8 cellular contexts compared by ENCODE assay signal in genomic region chr12:6338955-6339761, GRCh38. TPM values are rescaled to one million over a fixed set of nuclear protein-coding genes. Genes with fewer than 3 reads are reported as not detected.
DNase-seq lines count a peak whose midpoint lies in the region; ATAC-seq and TF ChIP-seq lines count a peak whose summit lies in the region.
"Had no signal": no experiment of that assay in that cellular context is flagged by ENCODE, and none has a peak within 500 bp of the region (broad histone marks: within the 10 kb centered on the region; RNA-seq: fewer than 3 reads in every experiment).

No MANE protein-coding gene starts in this region.

- H4K20me1 ChIP-seq in HCT116 (ENCODE audit: insufficient read depth): no peaks in the 10 kb centered on the region

- H3K4me3 ChIP-seq in HCT116 (replicated peaks in 1 of 2; ENCODE audit: low read depth in 1 of 2, low read length in 2 of 2) (peak overlapping the region; percentile 84 to 92; a peak in 3 of 4 replicates), dorsolateral prefrontal cortex (peak overlapping the region in 55 of 59 donors; percentile 1 to 90 (median 73)), psoas muscle (peak overlapping the region; percentile 99)

- POLR2A ChIA-PET in HCT116 (lab: Charles Lee): interaction anchor here (0.8 to 2.7 kb wide), 4 partner anchors 9 to 195 kb away, joined by 3 to 11 read pairs (median 3); partner anchors contain the start of gene GAPDH

- ATAC-seq in HCT116 (no peak), psoas muscle (no peak), omental fat pad (ENCODE audit: low FRiP score) (no peak)

- peak overlapping the region; percentile 97 for H3K4me2 ChIP-seq in HCT116 (ENCODE audit: low read length)

- H3K9me2 ChIP-seq in HCT116 (ENCODE audit: insufficient read depth): no peaks in the 10 kb centered on the region

- RAD21 ChIA-PET in HCT116 (lab: Charles Lee; ENCODE audit: low non-redundant PET in 1 of 2, low total read pairs in 2 of 2, uncharacterized antibody in 2 of 2, unreplicated experiment in 2 of 2): interaction anchor here in 1 of 2 experiments (1.2 kb wide), 1 partner anchor 25 kb away, joined by 4 read pairs; no protein-coding TSS in a partner anchor

- no TSS peak for BruUV-seq in HCT116 (replicated peaks; lab: Mats Ljungman, UMichigan)

- no peak overlapping the region for H2AFZ ChIP-seq in HCT116 (ENCODE audit: low read depth, low read length, poor library complexity, severe bottlenecking)

- TF ChIP-seq POLR2A in HCT116 (IDR thresholded peaks at IDR 0.05; ENCODE audit: borderline replicate concordance, extremely low read depth, insufficient read depth, insufficient read length): no peak

- no peak for DNase-seq in HCT116 (ENCODE audit: low read depth, low spot score)
- no peak for DNase-seq in dorsolateral prefrontal cortex
- DNase-seq in psoas muscle: no peak
- no peak for DNase-seq in omental fat pad (ENCODE audit: low spot score)
- DNase-seq in C1 segment of cervical spinal cord (lab: John Stamatoyannopoulos, UW): no peak
- DNase-seq in hepatic stellate cell (ENCODE audit: low spot score): no peak
- DNase-seq: stimulated activated CD4-positive, alpha-beta T cell treated with anti-CD3 and anti-CD28 coated beads, Interleukin-12 subunit alpha, Interleukin-12 subunit beta, amount 100 ng/mL, for 4 hours had no signal

- H3K27me3 ChIP-seq in HCT116 (ENCODE audit: insufficient read depth, low read length): no peaks in the 10 kb centered on the region
- H3K27me3 ChIP-seq in dorsolateral prefrontal cortex: no peaks in the 10 kb centered on the region
- no peaks in the 10 kb centered on the region for H3K27me3 ChIP-seq in psoas muscle (ENCODE audit: insufficient read depth in 3 of 3, low read length in 2 of 3)

- no peak for TF ChIP-seq CTCF in HCT116 (IDR thresholded peaks at IDR 0.05 in 2 of 3, conservative IDR thresholded peaks at IDR 0.05 in 1 of 3; ENCODE audit: borderline replicate concordance in 1 of 3, insufficient read depth in 1 of 3, low read depth in 2 of 3, low read length in 2 of 3)
- TF ChIP-seq CTCF in dorsolateral prefrontal cortex (IDR thresholded peaks at IDR 0.05 in 54 of 56, conservative IDR thresholded peaks at IDR 0.05 in 2 of 56; ENCODE audit: low read depth in 1 of 56, partially characterized antibody in 56 of 56): no peak
- no peak for TF ChIP-seq CTCF in psoas muscle (IDR thresholded peaks at IDR 0.05)
- no peak for TF ChIP-seq CTCF in omental fat pad (IDR thresholded peaks at IDR 0.05)

- H3K9ac ChIP-seq in HCT116 (ENCODE audit: low read length): peak overlapping the region; percentile 90

- H3K4me1 ChIP-seq in HCT116 (ENCODE audit: control insufficient read depth in 1 of 2, insufficient read depth in 2 of 2, low read length in 2 of 2) (peaks cover 77 to 88% of the 10 kb centered on the region in 2 experiments), psoas muscle (peaks cover 63% of the 10 kb centered on the region)

- H3K9me3 ChIP-seq in HCT116 (ENCODE audit: control insufficient read depth in 1 of 2, insufficient read depth in 1 of 2, low read depth in 1 of 2, low read length in 2 of 2) (no peaks in the 10 kb centered on the region), psoas muscle (no peaks in the 10 kb centered on the region)

- H3K79me2 ChIP-seq in HCT116 (ENCODE audit: insufficient read depth, low read length): peaks cover 81% of the 10 kb centered on the region

- WGBS in psoas muscle, 3 donors: 25 to 41% (median 25%) methylated on average over 8 of the region's 8 CpGs

- no peak for TF ChIP-seq RAD21 in HCT116 (IDR thresholded peaks at IDR 0.05; ENCODE audit: low read depth)

- H3K27ac ChIP-seq in HCT116 (ENCODE audit: low read depth, low read length) (peak overlapping the region; percentile 99), dorsolateral prefrontal cortex (peak overlapping the region in 56 of 59 donors; percentile 18 to 99 (median 92)), psoas muscle (peak overlapping the region; percentile 88)

- peaks cover 3 to 9% of the 10 kb centered on the region in 2 experiments; a peak in 2 of 4 replicates for H3K36me3 ChIP-seq in HCT116 (ENCODE audit: control insufficient read depth in 1 of 2, insufficient read depth in 2 of 2, low read length in 2 of 2)
- peaks cover 2 to 15% of the 10 kb centered on the region in 2 donors for H3K36me3 ChIP-seq in psoas muscle (ENCODE audit: insufficient read depth in 1 of 2, low read depth in 1 of 2)

- intact Hi-C loops in HCT116 (cut with micrococcal nuclease): loop anchor here (5.0 to 10.0 kb wide), 2 partner anchors 128 to 196 kb away; partner anchors contain the start of gene GAPDH
- intact Hi-C loops in dorsolateral prefrontal cortex (cut with DNase I): no loop called here
- intact Hi-C loops in psoas muscle (cut with DNase I): loop anchor here in 1 of 2 donors (5.0 kb wide), 1 partner anchor 198 kb away; no protein-coding TSS in a partner anchor

- CTCF ChIA-PET in HCT116 (lab: Charles Lee): interaction anchor here (1.2 to 1.5 kb wide), 2 partner anchors 13 to 126 kb away, joined by 4 read pairs; no protein-coding TSS in a partner anchor

TF ChIP-seq in HCT116, 20 proteins besides CTCF, POLR2A, EP300 and RAD21:
- TF ChIP-seq ZFX (IDR thresholded peaks at IDR 0.05): no peak
- TF ChIP-seq TCF7L2 (IDR thresholded peaks at IDR 0.05; ENCODE audit: borderline replicate concordance, extremely low read depth, insufficient read depth, insufficient read length): no peak
- no peak for TF ChIP-seq SIN3A (IDR thresholded peaks at IDR 0.05; ENCODE audit: low read depth)

RNA-seq across cellular contexts. Expression of gene TNFRSF1A, which starts 2.7 kb away (rescaled TPM):
- 129 TPM for total RNA-seq in HCT116 (2021; ENCODE audit: unreplicated experiment)
- 91.0 and 116 TPM in 2 replicates for polyA plus RNA-seq in HCT116 (2012)
- total RNA-seq in dorsolateral prefrontal cortex: 100 to 1,000 TPM in 1 of 120 experiments, 10 to 100 TPM in 119; 16.4 to 101 (median 39.3) TPM
- 100 to 1,000 TPM in 3 of 4 donors, 10 to 100 TPM in 1; 38.8 to 224 (median 127) TPM for total RNA-seq in psoas muscle
- polyA plus RNA-seq in psoas muscle: 100 to 1,000 TPM in 1 of 3 donors, 10 to 100 TPM in 2; 53.7 to 117 (median 65.4) TPM
- 100 to 1,000 TPM; 279 to 689 (median 317) TPM for total RNA-seq in omental fat pad

RNA-seq across cellular contexts. Expression of gene PLEKHG6, which starts 28.7 kb away (rescaled TPM):
- total RNA-seq in HCT116 (2021; ENCODE audit: unreplicated experiment) (27.4 TPM), dorsolateral prefrontal cortex (under 1 TPM in 1 of 120 experiments, not detected in 119; 0.39 TPM), psoas muscle (not detected), omental fat pad (10 to 100 TPM; 10.1 to 77.1 (median 13.8) TPM)
- polyA plus RNA-seq in HCT116 (2012): 16.5 and 19.9 TPM in 2 replicates
- under 1 TPM in 2 of 3 donors, not detected in 1; 0.20 to 0.39 TPM for polyA plus RNA-seq in psoas muscle
- total RNA-seq: SK-MEL-5 had no signal

RNA-seq across cellular contexts. Expression of gene SCNN1A, which starts 36.2 kb away (rescaled TPM):
- total RNA-seq in HCT116 (2021; ENCODE audit: unreplicated experiment) (118 TPM), dorsolateral prefrontal cortex (1 to 10 TPM in 24 of 120 experiments, under 1 TPM in 28, not detected in 68; 0.23 to 4.8 (median 0.89) TPM), psoas muscle (under 1 TPM; 0.30 to 0.57 (median 0.48) TPM), omental fat pad (10 to 100 TPM in 3 of 4 donors, 1 to 10 TPM in 1; 1.9 to 29.0 (median 15.7) TPM)
- 150 and 159 TPM in 2 replicates for polyA plus RNA-seq in HCT116 (2012)
- polyA plus RNA-seq in psoas muscle: under 1 TPM; 0.03 to 0.39 (median 0.31) TPM
- total RNA-seq: SK-MEL-5 had no signal

RNA-seq across cellular contexts. Expression of gene LTBR, which starts 44.8 kb away (rescaled TPM):
- total RNA-seq in HCT116 (2021; ENCODE audit: unreplicated experiment): 128 TPM
- 91.2 and 100 TPM in 2 replicates for polyA plus RNA-seq in HCT116 (2012)
- total RNA-seq in dorsolateral prefrontal cortex: 10 to 100 TPM in 100 of 120 experiments, 1 to 10 TPM in 20; 4.6 to 36.0 (median 16.2) TPM
- total RNA-seq in psoas muscle: 10 to 100 TPM; 23.7 to 38.6 (median 34.1) TPM
- 10 to 100 TPM; 15.3 to 38.8 (median 34.5) TPM for polyA plus RNA-seq in psoas muscle
- total RNA-seq in omental fat pad: 100 to 1,000 TPM in 3 of 4 donors, 10 to 100 TPM in 1; 99.9 to 171 (median 142) TPM

Comparison
In these comparisons a context has a peak if more than half of its experiments do, and no peak if none do; other contexts are left out.
1. RNA of gene PLEKHG6, which starts 28.7 kb away (total RNA-seq): 27.4 TPM in HCT116 (single experiment) and 10.1 to 77.1 TPM in omental fat pad; not detected in psoas muscle and 0.39 TPM in dorsolateral prefrontal cortex; every median in the first group is over 4 times any median in the second.
2. Peak in every context shown above with its lines, with median percentiles within 50 percentile points of each other: H3K27ac ChIP-seq and H3K4me3 ChIP-seq.